Comparison of ENCODE assay signal across 1 cellular context in genomic region chr5:139341689-139342422, GRCh38.
TF ChIP-seq lines count a peak whose summit lies in the region.

A gene with protein sequence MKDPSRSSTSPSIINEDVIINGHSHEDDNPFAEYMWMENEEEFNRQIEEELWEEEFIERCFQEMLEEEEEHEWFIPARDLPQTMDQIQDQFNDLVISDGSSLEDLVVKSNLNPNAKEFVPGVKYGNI (plus strand): TSS chr5:139341854. CDS start chr5:139363785, 21,931 bp downstream.

TF ChIP-seq in WTC11, 78 proteins besides CTCF, POLR2A, EP300 and RAD21 (continued from another document):
- TF ChIP-seq, protein P1, sequence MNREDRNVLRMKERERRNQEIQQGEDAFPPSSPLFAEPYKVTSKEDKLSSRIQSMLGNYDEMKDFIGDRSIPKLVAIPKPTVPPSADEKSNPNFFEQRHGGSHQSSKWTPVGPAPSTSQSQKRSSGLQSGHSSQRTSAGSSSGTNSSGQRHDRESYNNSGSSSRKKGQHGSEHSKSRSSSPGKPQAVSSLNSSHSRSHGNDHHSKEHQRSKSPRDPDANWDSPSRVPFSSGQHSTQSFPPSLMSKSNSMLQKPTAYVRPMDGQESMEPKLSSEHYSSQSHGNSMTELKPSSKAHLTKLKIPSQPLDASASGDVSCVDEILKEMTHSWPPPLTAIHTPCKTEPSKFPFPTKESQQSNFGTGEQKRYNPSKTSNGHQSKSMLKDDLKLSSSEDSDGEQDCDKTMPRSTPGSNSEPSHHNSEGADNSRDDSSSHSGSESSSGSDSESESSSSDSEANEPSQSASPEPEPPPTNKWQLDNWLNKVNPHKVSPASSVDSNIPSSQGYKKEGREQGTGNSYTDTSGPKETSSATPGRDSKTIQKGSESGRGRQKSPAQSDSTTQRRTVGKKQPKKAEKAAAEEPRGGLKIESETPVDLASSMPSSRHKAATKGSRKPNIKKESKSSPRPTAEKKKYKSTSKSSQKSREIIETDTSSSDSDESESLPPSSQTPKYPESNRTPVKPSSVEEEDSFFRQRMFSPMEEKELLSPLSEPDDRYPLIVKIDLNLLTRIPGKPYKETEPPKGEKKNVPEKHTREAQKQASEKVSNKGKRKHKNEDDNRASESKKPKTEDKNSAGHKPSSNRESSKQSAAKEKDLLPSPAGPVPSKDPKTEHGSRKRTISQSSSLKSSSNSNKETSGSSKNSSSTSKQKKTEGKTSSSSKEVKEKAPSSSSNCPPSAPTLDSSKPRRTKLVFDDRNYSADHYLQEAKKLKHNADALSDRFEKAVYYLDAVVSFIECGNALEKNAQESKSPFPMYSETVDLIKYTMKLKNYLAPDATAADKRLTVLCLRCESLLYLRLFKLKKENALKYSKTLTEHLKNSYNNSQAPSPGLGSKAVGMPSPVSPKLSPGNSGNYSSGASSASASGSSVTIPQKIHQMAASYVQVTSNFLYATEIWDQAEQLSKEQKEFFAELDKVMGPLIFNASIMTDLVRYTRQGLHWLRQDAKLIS (CRISPR knock-in tag; IDR thresholded peaks at IDR 0.05; ENCODE audit: borderline replicate concordance) = no peak
- TF ChIP-seq, protein P2, sequence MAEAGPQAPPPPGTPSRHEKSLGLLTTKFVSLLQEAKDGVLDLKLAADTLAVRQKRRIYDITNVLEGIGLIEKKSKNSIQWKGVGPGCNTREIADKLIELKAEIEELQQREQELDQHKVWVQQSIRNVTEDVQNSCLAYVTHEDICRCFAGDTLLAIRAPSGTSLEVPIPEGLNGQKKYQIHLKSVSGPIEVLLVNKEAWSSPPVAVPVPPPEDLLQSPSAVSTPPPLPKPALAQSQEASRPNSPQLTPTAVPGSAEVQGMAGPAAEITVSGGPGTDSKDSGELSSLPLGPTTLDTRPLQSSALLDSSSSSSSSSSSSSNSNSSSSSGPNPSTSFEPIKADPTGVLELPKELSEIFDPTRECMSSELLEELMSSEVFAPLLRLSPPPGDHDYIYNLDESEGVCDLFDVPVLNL (CRISPR knock-in tag; IDR thresholded peaks at IDR 0.05; ENCODE audit: borderline replicate concordance, low read depth) = 0 out of 2 replicates have a peak, but pooled peaks have one; percentile 37
- TF ChIP-seq TP53 (CRISPR knock-in tag; IDR thresholded peaks at IDR 0.05) (peak; percentile 55; the same call in 1 of the 2 replicates), TEAD1 (CRISPR knock-in tag; IDR thresholded peaks at IDR 0.05) (peak; percentile 79; the same call in 1 of the 2 replicates), ZNF263 (CRISPR knock-in tag; IDR thresholded peaks at IDR 0.05; ENCODE audit: low read depth) (no peak), NR3C1 (CRISPR knock-in tag; conservative IDR thresholded peaks at IDR 0.05; ENCODE audit: low read depth) (no peak), USF1 (CRISPR knock-in tag; IDR thresholded peaks at IDR 0.05) (peak; percentile 83), MAX (CRISPR knock-in tag; IDR thresholded peaks at IDR 0.05) (peak; percentile 85), IRF1 (CRISPR knock-in tag; IDR thresholded peaks at IDR 0.05) (no peak), USF2 (CRISPR knock-in tag; IDR thresholded peaks at IDR 0.05) (peak; percentile 80), HMGA2 (CRISPR knock-in tag; IDR thresholded peaks at IDR 0.05) (no peak), ETV6 (CRISPR knock-in tag; IDR thresholded peaks at IDR 0.05) (peak; percentile 92), CBFB (CRISPR knock-in tag; IDR thresholded peaks at IDR 0.05; ENCODE audit: low read depth) (peak; percentile 48; the same call in 1 of the 2 replicates), ATF1 (CRISPR knock-in tag; IDR thresholded peaks at IDR 0.05) (0 out of 2 replicates have a peak, but pooled peaks have one; percentile 65), PRRX2 (CRISPR knock-in tag; IDR thresholded peaks at IDR 0.05) (0 out of 2 replicates have a peak, but pooled peaks have one; percentile 79), NFE2L1 (CRISPR knock-in tag; IDR thresholded peaks at IDR 0.05) (peak; percentile 63; the same call in 1 of the 2 replicates)
- TF ChIP-seq, protein P3, sequence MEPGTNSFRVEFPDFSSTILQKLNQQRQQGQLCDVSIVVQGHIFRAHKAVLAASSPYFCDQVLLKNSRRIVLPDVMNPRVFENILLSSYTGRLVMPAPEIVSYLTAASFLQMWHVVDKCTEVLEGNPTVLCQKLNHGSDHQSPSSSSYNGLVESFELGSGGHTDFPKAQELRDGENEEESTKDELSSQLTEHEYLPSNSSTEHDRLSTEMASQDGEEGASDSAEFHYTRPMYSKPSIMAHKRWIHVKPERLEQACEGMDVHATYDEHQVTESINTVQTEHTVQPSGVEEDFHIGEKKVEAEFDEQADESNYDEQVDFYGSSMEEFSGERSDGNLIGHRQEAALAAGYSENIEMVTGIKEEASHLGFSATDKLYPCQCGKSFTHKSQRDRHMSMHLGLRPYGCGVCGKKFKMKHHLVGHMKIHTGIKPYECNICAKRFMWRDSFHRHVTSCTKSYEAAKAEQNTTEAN (CRISPR knock-in tag; IDR thresholded peaks at IDR 0.05) = 0 out of 2 replicates have a peak, but pooled peaks have one; percentile 21
